23 cellular contexts compared by ENCODE assay signal in the genomic region with DNA sequence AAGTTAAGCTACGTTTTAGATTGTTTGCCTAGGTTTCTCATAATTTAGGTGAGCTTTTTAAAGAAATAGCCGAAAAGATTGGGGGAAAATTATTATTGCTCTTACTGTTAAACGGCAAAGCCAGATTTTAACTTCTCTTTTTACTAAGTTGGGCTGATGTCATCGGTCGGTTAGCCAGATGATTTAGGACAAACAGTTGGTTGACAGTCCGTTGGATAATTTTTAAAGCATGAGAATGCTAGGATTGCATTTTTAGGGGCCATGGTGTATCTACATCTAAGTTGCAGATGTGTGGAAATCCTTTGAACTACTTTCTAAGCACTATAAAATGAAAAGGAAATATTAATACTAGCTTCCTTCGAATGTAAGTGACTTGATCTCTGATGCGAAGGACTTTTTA.
DNase-seq lines count a peak whose midpoint lies in the region; ATAC-seq and TF ChIP-seq lines count a peak whose summit lies in the region.
"Had no signal": no experiment of that assay in that cellular context is flagged by ENCODE, and none has a peak within 500 bp of the region (broad histone marks: within the 10 kb centered on the region; RNA-seq: fewer than 3 reads in every experiment).

No MANE protein-coding gene starts in this region.

- H3K9me3 ChIP-seq in psoas muscle = no peaks in the 10 kb centered on the region
- H3K9me3 ChIP-seq: suprapubic skin, upper lobe of right lung had no signal

- peaks cover 23% of the 10 kb centered on the region for H3K4me1 Mint-ChIP-seq in dendritic cell treated with granulocyte-macrophage colony-stimulating factor and Interleukin-4, amounts not matched to agents 40 ng/mL and 50 ng/mL, for 4 days (ENCODE audit: low read depth)
- peaks cover 24% of the 10 kb centered on the region for H3K4me1 Mint-ChIP-seq in Calu3 (ENCODE audit: low read depth, unreplicated experiment)

- no peaks in the 10 kb centered on the region for H3K27me3 ChIP-seq in psoas muscle (ENCODE audit: insufficient read depth in 3 of 3, low read length in 2 of 3)
- H3K27me3 ChIP-seq: dorsolateral prefrontal cortex, suprapubic skin, upper lobe of right lung had no signal

- no peaks in the 10 kb centered on the region for H3K36me3 Mint-ChIP-seq in dendritic cell treated with granulocyte-macrophage colony-stimulating factor and Interleukin-4, amounts not matched to agents 40 ng/mL and 50 ng/mL, for 4 days (ENCODE audit: low read depth)
- no peaks in the 10 kb centered on the region for H3K36me3 Mint-ChIP-seq in Calu3 (ENCODE audit: insufficient read depth, unreplicated experiment)
- H3K36me3 Mint-ChIP-seq: CD14-positive monocyte had no signal

- ATAC-seq in psoas muscle (no peak), GM18909 (IDR thresholded peaks at IDR 0.05; ENCODE audit: poor library complexity, unreplicated experiment) (no peak), GM21529 (IDR thresholded peaks at IDR 0.05; ENCODE audit: unreplicated experiment) (no peak)
- ATAC-seq: activated CD4-positive, alpha-beta T cell treated with anti-CD3 and anti-CD28 coated beads for 36 hours; PC-3; sciatic nerve; upper lobe of right lung had no signal

- no peak overlapping the region for H3K27ac ChIP-seq in psoas muscle
- H3K27ac ChIP-seq: dorsolateral prefrontal cortex, suprapubic skin, upper lobe of right lung had no signal

- CTCF ChIA-PET in Calu3 (lab: Charles Lee) = no interaction called here

- H3K4me1 ChIP-seq in psoas muscle = no peaks in the 10 kb centered on the region
- H3K4me1 ChIP-seq: suprapubic skin, upper lobe of right lung had no signal

- H3K4me3 ChIP-seq in psoas muscle = peak overlapping the region; percentile 33
- H3K4me3 ChIP-seq: dorsolateral prefrontal cortex, suprapubic skin, upper lobe of right lung had no signal

- H3K9me3 Mint-ChIP-seq in dendritic cell treated with granulocyte-macrophage colony-stimulating factor and Interleukin-4, amounts not matched to agents 40 ng/mL and 50 ng/mL, for 4 days = no peaks in the 10 kb centered on the region
- H3K9me3 Mint-ChIP-seq in Calu3 (ENCODE audit: low read depth, unreplicated experiment) = peaks cover 2% of the 10 kb centered on the region

- intact Hi-C loops in dendritic cell treated with granulocyte-macrophage colony-stimulating factor and Interleukin-4, amounts not matched to agents 40 ng/mL and 50 ng/mL, for 4 days (cut with micrococcal nuclease) = loop anchor here (5.0 kb wide), 1 partner anchor 33 kb away; no protein-coding TSS in a partner anchor
- intact Hi-C loops in psoas muscle (cut with DNase I) = no loop called here
- intact Hi-C loops in Calu3 (cut with micrococcal nuclease; ENCODE audit: unreplicated experiment) = no loop called here

- peak overlapping the region; percentile 38 for H3K27ac Mint-ChIP-seq in dendritic cell treated with granulocyte-macrophage colony-stimulating factor and Interleukin-4, amounts not matched to agents 40 ng/mL and 50 ng/mL, for 4 days
- no peak overlapping the region for H3K27ac Mint-ChIP-seq in Calu3 (ENCODE audit: unreplicated experiment)
- H3K27ac Mint-ChIP-seq: activated CD4-positive, alpha-beta T cell treated with anti-CD3 and anti-CD28 coated beads for 36 hours; CD14-positive monocyte; progenitor cell of endocrine pancreas had no signal

- WGBS in psoas muscle, 3 donors = 18 to 26% (median 22%) methylated on average over 8 of the region's 8 CpGs

- no peaks in the 10 kb centered on the region for H3K27me3 Mint-ChIP-seq in dendritic cell treated with granulocyte-macrophage colony-stimulating factor and Interleukin-4, amounts not matched to agents 40 ng/mL and 50 ng/mL, for 4 days
- H3K27me3 Mint-ChIP-seq in Calu3 (ENCODE audit: unreplicated experiment) = no peaks in the 10 kb centered on the region
- H3K27me3 Mint-ChIP-seq: progenitor cell of endocrine pancreas had no signal

- DNase-seq in EL (peak; percentile 23), NOMO-1 (lab: John Stamatoyannopoulos, UW; ENCODE audit: unreplicated experiment in 2 of 2) (peak; percentile 54 to 83), psoas muscle (no peak), NCI-H524 treated with DMSO at 0.1 percent for 48 hours (lab: John Stamatoyannopoulos, UW) (no peak), Calu3 (no peak)
- DNase-seq: activated CD4-positive, alpha-beta T cell treated with anti-CD3 and anti-CD28 coated beads for 36 hours; activated effector memory CD4-positive, alpha-beta T cell treated with anti-CD3 and anti-CD28 coated beads, Interleukin-2, amount 50 U/mL, for 16 hours; dorsolateral prefrontal cortex; IMR-90; mammary epithelial cell; NCI-H2081; NCI-H774; PC-3; Right ventricle myocardium superior; stimulated activated naive CD4-positive, alpha-beta T cell; upper lobe of right lung had no signal

- BruUV-seq in Calu3 (replicated peaks; lab: Mats Ljungman, UMichigan) = no TSS peak

- TF ChIP-seq CTCF in psoas muscle (IDR thresholded peaks at IDR 0.05) = no peak
- TF ChIP-seq CTCF in Calu3 (IDR thresholded peaks at IDR 0.05; ENCODE audit: unreplicated experiment) = no peak

- no peak overlapping the region for H3K4me3 Mint-ChIP-seq in dendritic cell treated with granulocyte-macrophage colony-stimulating factor and Interleukin-4, amounts not matched to agents 40 ng/mL and 50 ng/mL, for 4 days
- H3K4me3 Mint-ChIP-seq in Calu3 (ENCODE audit: low read depth, unreplicated experiment) = no peak overlapping the region
- H3K4me3 Mint-ChIP-seq: activated CD4-positive, alpha-beta T cell treated with anti-CD3 and anti-CD28 coated beads for 36 hours had no signal

- no peaks in the 10 kb centered on the region for H3K36me3 ChIP-seq in psoas muscle (ENCODE audit: insufficient read depth in 1 of 2, low read depth in 1 of 2)
- H3K36me3 ChIP-seq: suprapubic skin, upper lobe of right lung had no signal

Comparison
In these comparisons a context has a peak if more than half of its experiments do, and no peak if none do; other contexts are left out.
1. DNase-seq: peak in EL (single experiment) and NOMO-1 (2 of 2); none in psoas muscle (0 of 2), NCI-H524 treated with DMSO at 0.1 percent for 48 hours (single experiment) and Calu3 (single experiment).